In genomic region chr10:131435760-131436448, GRCh38 we compare ENCODE assay signal across 24 cellular contexts.
DNase-seq lines count a peak whose midpoint lies in the region; ATAC-seq, FAIRE-seq and TF ChIP-seq lines count a peak whose summit lies in the region.
"Had no signal": no experiment of that assay in that cellular context is flagged by ENCODE, and none has a peak within 500 bp of the region (broad histone marks: within the 10 kb centered on the region; RNA-seq: fewer than 3 reads in every experiment).

No MANE protein-coding gene starts in this region.

- FAIRE-seq in H1 (lab: Jason Lieb, UNC) (no peak), frontal cortex (lab: Jason Lieb, UNC) (no peak)
- FAIRE-seq: GM12891, HTR-8/SVneo, K562 had no signal

- no peak overlapping the region for H3K23ac ChIP-seq in H1 (ENCODE audit: insufficient read length)

- H3K36me3 ChIP-seq in GM23248 (ENCODE audit: low read depth) (no peaks in the 10 kb centered on the region), PC-3 (ENCODE audit: low read depth, low read length) (no peaks in the 10 kb centered on the region), H1 (ENCODE audit: control insufficient read depth in 2 of 4, insufficient read depth in 4 of 4, low read length in 3 of 4) (no peaks in the 10 kb centered on the region)
- H3K36me3 ChIP-seq: HAP-1, Peyer's patch, SJSA1 had no signal

- TF ChIP-seq RAD21 in H1 (IDR thresholded peaks at IDR 0.05 in 1 of 2, conservative IDR thresholded peaks at IDR 0.05 in 1 of 2; ENCODE audit: low read depth in 2 of 2, low read length in 2 of 2) = no peak

- H3K27ac ChIP-seq in GM23248 (no peak overlapping the region), PC-3 (ENCODE audit: low read length) (no peak overlapping the region), H1 (ENCODE audit: low read depth, low read length) (no peak overlapping the region)
- H3K27ac ChIP-seq: Peyer's patch, SJSA1 had no signal

- no TSS peak for BruUV-seq in PC-3 (replicated peaks; lab: Mats Ljungman, UMichigan)

- TF ChIP-seq CTCF in PC-3 (conservative IDR thresholded peaks at IDR 0.05; ENCODE audit: low read depth, low read length) (no peak), H1 (IDR thresholded peaks at IDR 0.05; ENCODE audit: control extremely low read depth in 1 of 3, insufficient read depth in 1 of 3, low read depth in 1 of 3, low read length in 3 of 3) (no peak)

- H3K9me2 ChIP-seq in GM23248 (ENCODE audit: insufficient read depth) (no peaks in the 10 kb centered on the region), PC-3 (replicated peaks; ENCODE audit: low read length) (no peaks in the 10 kb centered on the region)

- H3K18ac ChIP-seq in H1 (ENCODE audit: extremely low read depth, low read length) = no peak overlapping the region

- H3K9me3 ChIP-seq in GM23248 (ENCODE audit: low read depth) (no peaks in the 10 kb centered on the region), PC-3 (ENCODE audit: low read length) (no peaks in the 10 kb centered on the region), H1 (ENCODE audit: insufficient read depth in 2 of 2, low read depth in 1 of 2, low read length in 1 of 2) (no peaks in the 10 kb centered on the region)
- H3K9me3 ChIP-seq: HAP-1, Peyer's patch had no signal

- no peak overlapping the region for H3K4ac ChIP-seq in H1 (replicated peaks; ENCODE audit: insufficient read length, low read depth, low read length)

- H3K4me3 ChIP-seq in GM23248 (no peak overlapping the region), PC-3 (ENCODE audit: low read length) (no peak overlapping the region), H1 (ENCODE audit: extremely low read depth in 1 of 4, insufficient read depth in 2 of 4, low read depth in 3 of 4, low read length in 4 of 4) (no peak overlapping the region)
- H3K4me3 ChIP-seq: HAP-1, K562, Peyer's patch, SJSA1 had no signal

- H2AFZ ChIP-seq in GM23248 (no peak overlapping the region), PC-3 (ENCODE audit: low read length) (no peak overlapping the region), H1 (ENCODE audit: low read length) (no peak overlapping the region)

- intact Hi-C loops in PC-3 (cut with micrococcal nuclease) = no loop called here
- intact Hi-C loops in posterior vena cava (cut with DNase I) = no loop called here

- no peak overlapping the region for H2BK5ac ChIP-seq in H1 (ENCODE audit: low read depth, low read length)

- no peaks in the 10 kb centered on the region for H3K79me2 ChIP-seq in GM23248 (ENCODE audit: insufficient read depth)
- no peaks in the 10 kb centered on the region for H3K79me2 ChIP-seq in PC-3 (ENCODE audit: low read length)
- no peaks in the 10 kb centered on the region for H3K79me2 ChIP-seq in H1 (ENCODE audit: control insufficient read depth in 1 of 2, insufficient read depth in 2 of 2, low read length in 2 of 2)

- CTCF ChIA-PET in PC-3 (lab: Charles Lee) = no interaction called here
- CTCF ChIA-PET in H1 (lab: Charles Lee; ENCODE audit: partially characterized antibody) = interaction anchor here (0.9 to 1.6 kb wide), 2 partner anchors 18 to 117 kb away, joined by 3 to 12 read pairs; no protein-coding TSS in a partner anchor

- no peak for TF ChIP-seq EP300 in H1 (IDR thresholded peaks at IDR 0.05; ENCODE audit: borderline replicate concordance in 1 of 2, low read depth in 2 of 2, low read length in 2 of 2)

- H3K56ac ChIP-seq in H1 (replicated peaks; ENCODE audit: insufficient read length, low read depth, low read length) = no peak overlapping the region

- in situ Hi-C loops in GM23248 (cut with MboI) = no loop called here

- H3K27me3 ChIP-seq in GM23248 (replicated peaks; ENCODE audit: insufficient read depth) = peaks cover 19% of the 10 kb centered on the region
- H3K27me3 ChIP-seq in PC-3 (ENCODE audit: low read length) = peaks cover 63% of the 10 kb centered on the region
- no peaks in the 10 kb centered on the region for H3K27me3 ChIP-seq in H1 (replicated peaks in 1 of 4; ENCODE audit: control insufficient read depth in 3 of 4, extremely low read depth in 1 of 4, insufficient read depth in 3 of 4, low read length in 3 of 4)
- H3K27me3 ChIP-seq: Peyer's patch, SJSA1 had no signal

- 32 to 35% methylated on average over 18 of the region's 18 CpGs for WGBS in GM23248 (ENCODE audit: low coverage in 1 of 2, low lambda C conversion rate in 2 of 2, missing lambda C conversion rate in 2 of 2), 2 experiments
- WGBS in H1 (ENCODE audit: extremely low coverage in 1 of 2, insufficient coverage in 1 of 2, insufficient read length in 1 of 2, insufficient replicate concordance in 2 of 2, low coverage in 1 of 2, low lambda C conversion rate in 2 of 2, missing lambda C conversion rate in 1 of 2), 2 experiments = 90% methylated on average over 16 of the region's 18 CpGs; no CpG with 5 or more reads in 1 of the 2 experiments

- H4K8ac ChIP-seq in H1 (ENCODE audit: extremely low read depth, insufficient read depth, low read length) = no peak overlapping the region; the same call in 1 of the 2 replicates

- H3K14ac ChIP-seq in H1 (ENCODE audit: insufficient read length) = no peak overlapping the region

- H2BK120ac ChIP-seq in H1 (replicated peaks; ENCODE audit: low read depth, low read length) = no peak overlapping the region

- no peak overlapping the region for H4K5ac ChIP-seq in H1 (ENCODE audit: insufficient read length, low read depth, low read length)

- H3K23me2 ChIP-seq in H1 (ENCODE audit: low read depth, low read length) = no peaks in the 10 kb centered on the region

- DNase-seq in GM23248 (peak; percentile 65), PC-3 (peak; percentile 19), H1 (ENCODE audit: low read depth in 1 of 2, low spot score in 2 of 2) (no peak), posterior vena cava (ENCODE audit: low spot score) (peak; percentile 57), frontal cortex (ENCODE audit: low spot score in 2 of 2) (no peak)
- DNase-seq in activated naive CD4-positive, alpha-beta T cell (lab: John Stamatoyannopoulos, UW) = no peak
- DNase-seq: C1 segment of cervical spinal cord; CD4-positive, alpha-beta memory T cell; COR-L47; GF-D8; HFFc6; Kasumi-1; NCI-H146; NCI-H1930; NCI-H510A; NCI-H69; Peyer's patch; Right ventricle myocardium superior had no signal

- H3K79me1 ChIP-seq in H1 (ENCODE audit: low read depth, low read length) = no peaks in the 10 kb centered on the region

- no peak for ATAC-seq in PC-3
- no peak for ATAC-seq in GM18909 (IDR thresholded peaks at IDR 0.05; ENCODE audit: poor library complexity, unreplicated experiment)
- ATAC-seq: K562 had no signal

- no peaks in the 10 kb centered on the region for H3K4me1 ChIP-seq in GM23248 (ENCODE audit: insufficient read depth)
- no peaks in the 10 kb centered on the region for H3K4me1 ChIP-seq in PC-3 (ENCODE audit: insufficient read depth, low read length)
- H3K4me1 ChIP-seq in H1 (replicated peaks in 1 of 4; ENCODE audit: control insufficient read depth in 3 of 4, insufficient read depth in 4 of 4, low read length in 3 of 4) = peaks cover 0 to 2% (median 0%) of the 10 kb centered on the region in 4 experiments; a peak in 1 of 7 replicates
- H3K4me1 ChIP-seq: HAP-1, Peyer's patch, SJSA1 had no signal

- no peak overlapping the region for H3K9ac ChIP-seq in GM23248
- no peak overlapping the region for H3K9ac ChIP-seq in PC-3 (ENCODE audit: low read length)
- no peak overlapping the region for H3K9ac ChIP-seq in H1 (replicated peaks in 1 of 4; ENCODE audit: extremely low read depth in 1 of 4, low read depth in 3 of 4, low read length in 3 of 4)

- POLR2A ChIA-PET in PC-3 (lab: Charles Lee; ENCODE audit: unreplicated experiment) = no interaction called here
- POLR2A ChIA-PET in H1 (lab: Charles Lee; ENCODE audit: partially characterized antibody) = no interaction called here

- no peak overlapping the region for H2BK12ac ChIP-seq in H1 (ENCODE audit: low read depth, low read length)

- H3F3A ChIP-seq in GM23248 (ENCODE audit: insufficient read depth) = peaks cover 8% of the 10 kb centered on the region
- H3F3A ChIP-seq in PC-3 (ENCODE audit: low read length, unreplicated experiment) = no peaks in the 10 kb centered on the region

- no peak overlapping the region for H4K91ac ChIP-seq in H1 (replicated peaks; ENCODE audit: insufficient read length, low read length)

- no peak overlapping the region for H2AK5ac ChIP-seq in H1 (ENCODE audit: low read depth, low read length)

- H3K4me2 ChIP-seq in GM23248 (ENCODE audit: unreplicated experiment) (peak overlapping the region; percentile 36), PC-3 (ENCODE audit: low read length) (no peak overlapping the region), H1 (ENCODE audit: insufficient read depth in 1 of 2, low read depth in 2 of 2, low read length in 2 of 2) (no peak overlapping the region)

- no peak overlapping the region for H2BK20ac ChIP-seq in H1 (ENCODE audit: low read length)

- H4K20me1 ChIP-seq in GM23248 (ENCODE audit: insufficient read depth) = no peaks in the 10 kb centered on the region
- H4K20me1 ChIP-seq in PC-3 (ENCODE audit: low read length) = no peaks in the 10 kb centered on the region
- H4K20me1 ChIP-seq in H1 (replicated peaks in 1 of 2; ENCODE audit: control insufficient read depth in 1 of 2, insufficient read depth in 2 of 2, low read length in 2 of 2) = no peaks in the 10 kb centered on the region

- H2BK15ac ChIP-seq in H1 (ENCODE audit: low read length) = 0 out of 2 replicates have a peak overlapping the region, but pooled peaks have one; percentile 16

- TF ChIP-seq POLR2A in H1 (IDR thresholded peaks at IDR 0.05; ENCODE audit: control extremely low read depth in 1 of 2, low read depth in 2 of 2, low read length in 2 of 2) = no peak

TF ChIP-seq in H1, 55 proteins besides CTCF, POLR2A, EP300 and RAD21 (continues in another document):
- TF ChIP-seq MAFK (IDR thresholded peaks at IDR 0.05; ENCODE audit: low read depth, low read length) = no peak
- TF ChIP-seq ASH2L (IDR thresholded peaks at IDR 0.05; ENCODE audit: low read length) = no peak
- TF ChIP-seq SAP30 (IDR thresholded peaks at IDR 0.05; ENCODE audit: insufficient read depth, insufficient replicate concordance, low read length) = no peak
- no peak for TF ChIP-seq TCF12 (IDR thresholded peaks at IDR 0.05; ENCODE audit: low read depth, low read length)
- no peak for TF ChIP-seq CBX5 (IDR thresholded peaks at IDR 0.05; ENCODE audit: low read depth, low read length)
- TF ChIP-seq CHD2 (IDR thresholded peaks at IDR 0.05; ENCODE audit: low read length) = no peak
- TF ChIP-seq SUZ12 (IDR thresholded peaks at IDR 0.05; ENCODE audit: low read length) = no peak
- TF ChIP-seq TAF1 (IDR thresholded peaks at IDR 0.05; ENCODE audit: low read depth, low read length) = no peak
- TF ChIP-seq SP2 (IDR thresholded peaks at IDR 0.05; ENCODE audit: low read length) = no peak

Comparison
In these comparisons a context has a peak if more than half of its experiments do, and no peak if none do; other contexts are left out.
1. DNase-seq: peak in GM23248 (single experiment), PC-3 (single experiment) and posterior vena cava (single experiment); none in H1 (0 of 2), activated naive CD4-positive, alpha-beta T cell (0 of 4) and frontal cortex (0 of 2).